In the genomic region with DNA sequence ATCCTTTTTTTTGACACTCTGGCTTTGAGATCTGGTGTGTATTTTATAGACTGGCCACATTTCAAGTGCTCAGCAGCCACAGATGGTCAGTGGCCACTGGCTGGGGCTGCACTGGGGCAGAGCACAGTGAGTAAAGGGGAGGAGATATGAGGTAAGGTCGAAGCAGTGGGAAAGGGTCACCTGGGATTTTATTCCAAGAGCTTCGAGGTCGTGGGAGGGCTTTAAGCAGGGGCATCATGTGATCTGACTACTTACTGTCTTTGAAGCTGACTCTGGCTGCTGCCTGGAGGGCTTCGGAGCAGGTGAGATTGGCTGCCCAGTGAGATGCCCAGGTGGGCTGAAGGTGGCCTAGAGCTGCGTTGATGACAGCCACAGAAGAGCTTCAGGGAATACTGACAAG, we compare ENCODE assay signal across 20 cellular contexts. TPM values are rescaled to one million over a fixed set of nuclear protein-coding genes. Genes with fewer than 3 reads are reported as not detected.
DNase-seq lines count a peak whose midpoint lies in the region; ATAC-seq, FAIRE-seq and TF ChIP-seq lines count a peak whose summit lies in the region.
"Had no signal": no experiment of that assay in that cellular context is flagged by ENCODE, and none has a peak within 500 bp of the region (broad histone marks: within the 10 kb centered on the region; RNA-seq: fewer than 3 reads in every experiment).

No MANE protein-coding gene starts in this region.

- H3K56ac ChIP-seq in H1 (replicated peaks; ENCODE audit: insufficient read length, low read depth, low read length), result no peak overlapping the region

- H2AK5ac ChIP-seq in H1 (ENCODE audit: low read depth, low read length), result no peak overlapping the region

- no peak overlapping the region for H4K5ac ChIP-seq in H1 (ENCODE audit: insufficient read length, low read depth, low read length)

- no peak overlapping the region for H2BK15ac ChIP-seq in H1 (ENCODE audit: low read length)

- H3K9ac ChIP-seq in BLaER1 (no peak overlapping the region), H1 (replicated peaks in 1 of 4; ENCODE audit: extremely low read depth in 1 of 4, low read depth in 3 of 4, low read length in 3 of 4) (no peak overlapping the region)

- H3K9me3 ChIP-seq in BLaER1 (no peaks in the 10 kb centered on the region), H1 (ENCODE audit: insufficient read depth in 2 of 2, low read depth in 1 of 2, low read length in 1 of 2) (no peaks in the 10 kb centered on the region)
- H3K9me3 ChIP-seq: MG63 had no signal

- H3K23me2 ChIP-seq in H1 (ENCODE audit: low read depth, low read length), result no peaks in the 10 kb centered on the region

- DNase-seq in G401 (ENCODE audit: low spot score) (peak; percentile 38), NCI-H146 treated with DMSO at 0.1 percent for 48 hours (lab: John Stamatoyannopoulos, UW; ENCODE audit: unreplicated experiment) (peak; percentile 16), H1 (ENCODE audit: low read depth in 1 of 2, low spot score in 2 of 2) (no peak), SK-N-DZ (ENCODE audit: low spot score) (no peak), COR-L47 (lab: John Stamatoyannopoulos, UW) (no peak), NCI-H1417 treated with DMSO at 0.1 percent for 48 hours (lab: John Stamatoyannopoulos, UW) (no peak)
- DNase-seq: CD4-positive, alpha-beta T cell; MG63; NCI-H1105 treated with DMSO at 0.1 percent for 48 hours; NCI-H2029; NCI-H524; PC-9; SHP77; T-helper 17 cell had no signal

- FAIRE-seq in H1 (lab: Jason Lieb, UNC), result no peak

- no peaks in the 10 kb centered on the region for H3K79me1 ChIP-seq in H1 (ENCODE audit: low read depth, low read length)

- TF ChIP-seq CTCF in H1 (IDR thresholded peaks at IDR 0.05; ENCODE audit: control extremely low read depth in 1 of 3, insufficient read depth in 1 of 3, low read depth in 1 of 3, low read length in 3 of 3), result no peak

- H3K14ac ChIP-seq in H1 (ENCODE audit: insufficient read length), result no peak overlapping the region

- H3K36me3 ChIP-seq in BLaER1 (no peaks in the 10 kb centered on the region), H1 (ENCODE audit: control insufficient read depth in 2 of 4, insufficient read depth in 4 of 4, low read length in 3 of 4) (no peaks in the 10 kb centered on the region)
- H3K36me3 ChIP-seq: MG63 had no signal

- POLR2A ChIA-PET in H1 (lab: Charles Lee; ENCODE audit: partially characterized antibody), result interaction anchor here (0.6 to 1.1 kb wide), 3 partner anchors 95 to 157 kb away, joined by 3 read pairs; a partner anchor contains a TSS

- in situ Hi-C loops in G401 (cut with HindIII; ENCODE audit: low sequenced_read_pairs), result no loop called here

- H3K4me2 ChIP-seq in BLaER1, result peak overlapping the region; percentile 40; the same call in 1 of the 2 replicates
- no peak overlapping the region for H3K4me2 ChIP-seq in H1 (ENCODE audit: insufficient read depth in 1 of 2, low read depth in 2 of 2, low read length in 2 of 2)

- no peak for TF ChIP-seq RAD21 in H1 (IDR thresholded peaks at IDR 0.05 in 1 of 2, conservative IDR thresholded peaks at IDR 0.05 in 1 of 2; ENCODE audit: low read depth in 2 of 2, low read length in 2 of 2)

- H3K23ac ChIP-seq in H1 (ENCODE audit: insufficient read length), result no peak overlapping the region

- H2BK20ac ChIP-seq in H1 (ENCODE audit: low read length), result no peak overlapping the region

- no peak overlapping the region for H2BK120ac ChIP-seq in H1 (replicated peaks; ENCODE audit: low read depth, low read length)

- H2AFZ ChIP-seq in H1 (ENCODE audit: low read length), result no peak overlapping the region
- H2AFZ ChIP-seq: PC-9 had no signal

- H3K27me3 ChIP-seq in BLaER1, result no peaks in the 10 kb centered on the region
- no peaks in the 10 kb centered on the region for H3K27me3 ChIP-seq in H1 (replicated peaks in 1 of 4; ENCODE audit: control insufficient read depth in 3 of 4, extremely low read depth in 1 of 4, insufficient read depth in 3 of 4, low read length in 3 of 4)
- H3K27me3 ChIP-seq: MG63 had no signal

- H4K20me1 ChIP-seq in BLaER1 (no peaks in the 10 kb centered on the region), H1 (replicated peaks in 1 of 2; ENCODE audit: control insufficient read depth in 1 of 2, insufficient read depth in 2 of 2, low read length in 2 of 2) (no peaks in the 10 kb centered on the region)

- no peak overlapping the region for H3K4ac ChIP-seq in H1 (replicated peaks; ENCODE audit: insufficient read length, low read depth, low read length)

- H3K4me1 ChIP-seq in BLaER1, result peaks cover 71% of the 10 kb centered on the region
- peaks cover 0 to 3% (median 1%) of the 10 kb centered on the region in 4 experiments; a peak in 5 of 7 replicates for H3K4me1 ChIP-seq in H1 (replicated peaks in 1 of 4; ENCODE audit: control insufficient read depth in 3 of 4, insufficient read depth in 4 of 4, low read length in 3 of 4)

- H2BK12ac ChIP-seq in H1 (ENCODE audit: low read depth, low read length), result no peak overlapping the region

- CTCF ChIA-PET in H1 (lab: Charles Lee; ENCODE audit: partially characterized antibody), result interaction anchor here (0.7 to 9.4 kb wide), 7 partner anchors 13 to 142 kb away, joined by 3 to 85 read pairs (median 3); a partner anchor contains a TSS

- WGBS in H1 (ENCODE audit: extremely low coverage in 1 of 2, insufficient coverage in 1 of 2, insufficient read length in 1 of 2, insufficient replicate concordance in 2 of 2, low coverage in 1 of 2, low lambda C conversion rate in 2 of 2, missing lambda C conversion rate in 1 of 2), 2 experiments, result 76% methylated on average over 5 of the region's 5 CpGs; no CpG with 5 or more reads in 1 of the 2 experiments

- H3K4me3 ChIP-seq in BLaER1, result no peak overlapping the region
- no peak overlapping the region for H3K4me3 ChIP-seq in H1 (ENCODE audit: extremely low read depth in 1 of 4, insufficient read depth in 2 of 4, low read depth in 3 of 4, low read length in 4 of 4)
- H3K4me3 ChIP-seq: MG63, PC-9 had no signal

- ATAC-seq in GM18520 (IDR thresholded peaks at IDR 0.05; ENCODE audit: unreplicated experiment), result no peak
- ATAC-seq: HCT116, T-helper 17 cell had no signal

- H3K18ac ChIP-seq in H1 (ENCODE audit: extremely low read depth, low read length), result no peak overlapping the region

- H2BK5ac ChIP-seq in H1 (ENCODE audit: low read depth, low read length), result no peak overlapping the region

- no peak for TF ChIP-seq EP300 in H1 (IDR thresholded peaks at IDR 0.05; ENCODE audit: borderline replicate concordance in 1 of 2, low read depth in 2 of 2, low read length in 2 of 2)

- H3K79me2 ChIP-seq in H1 (ENCODE audit: control insufficient read depth in 1 of 2, insufficient read depth in 2 of 2, low read length in 2 of 2), result no peaks in the 10 kb centered on the region

- 0 out of 2 replicates have a peak overlapping the region, but pooled peaks have one; percentile 18 for H3K27ac ChIP-seq in BLaER1
- no peak overlapping the region for H3K27ac ChIP-seq in H1 (ENCODE audit: low read depth, low read length)
- H3K27ac ChIP-seq: PC-9 had no signal

- H4K91ac ChIP-seq in H1 (replicated peaks; ENCODE audit: insufficient read length, low read length), result no peak overlapping the region

- peak overlapping the region; percentile 79; the same call in 1 of the 2 replicates for H4K8ac ChIP-seq in H1 (ENCODE audit: extremely low read depth, insufficient read depth, low read length)

- TF ChIP-seq POLR2A in H1 (IDR thresholded peaks at IDR 0.05; ENCODE audit: control extremely low read depth in 1 of 2, low read depth in 2 of 2, low read length in 2 of 2), result no peak

TF ChIP-seq in H1, 55 proteins besides CTCF, POLR2A, EP300 and RAD21:
- TF ChIP-seq RFX5 (IDR thresholded peaks at IDR 0.05; ENCODE audit: borderline replicate concordance, low read depth, low read length) (no peak), SP1 (IDR thresholded peaks at IDR 0.05; ENCODE audit: low read depth, low read length) (no peak)
- TF ChIP-seq, protein P1, sequence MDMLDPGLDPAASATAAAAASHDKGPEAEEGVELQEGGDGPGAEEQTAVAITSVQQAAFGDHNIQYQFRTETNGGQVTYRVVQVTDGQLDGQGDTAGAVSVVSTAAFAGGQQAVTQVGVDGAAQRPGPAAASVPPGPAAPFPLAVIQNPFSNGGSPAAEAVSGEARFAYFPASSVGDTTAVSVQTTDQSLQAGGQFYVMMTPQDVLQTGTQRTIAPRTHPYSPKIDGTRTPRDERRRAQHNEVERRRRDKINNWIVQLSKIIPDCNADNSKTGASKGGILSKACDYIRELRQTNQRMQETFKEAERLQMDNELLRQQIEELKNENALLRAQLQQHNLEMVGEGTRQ (IDR thresholded peaks at IDR 0.05; ENCODE audit: low read length), result 0 out of 2 replicates have a peak, but pooled peaks have one; percentile 33
TF ChIP-seq in H1: peak in this region for 1.

RNA-seq across cellular contexts. Expression of a gene that starts 6.7 kb away (rescaled TPM):
- total RNA-seq in G401 (2014; rRNA removed; shearing (Covaris generic)), result not detected in 2 replicates
- not detected in 2 replicates for total RNA-seq in H1 (2021; fragmentation: NEBNext Ultra II Directional; extraction: Animal tissue kit (Norgen Biotek cat#: 25700))
- polyA plus RNA-seq in H1 (2011; rRNA removed), result 0.03 and 0.08 TPM in 2 replicates
- 0.06 TPM for polyA plus RNA-seq in H1 (2011; cell fraction: cytosol; rRNA removed)
- polyA plus RNA-seq in H1 (2011; cell fraction: nucleus; rRNA removed), result 0.26 TPM
- 0.06 to 0.12 TPM in 2 of 4 replicates, not detected in the others for polyA plus RNA-seq in H1 (2012, experiment 1 of 2)
- not detected for polyA plus RNA-seq in H1 (2012, experiment 2 of 2)
- 0.08 TPM for polyA plus RNA-seq in H1 (2013, experiment 1 of 2)
- polyA plus RNA-seq in H1 (2013, experiment 2 of 2), result 0.02 TPM
- 0.06 and 0.22 TPM in 2 replicates for polyA minus RNA-seq in H1 (2011; rRNA and poly(A)+ RNA removed)
- not detected for polyA minus RNA-seq in H1 (2011; cell fraction: cytosol; rRNA and poly(A)+ RNA removed)
- 0.40 TPM for polyA minus RNA-seq in H1 (2011; cell fraction: nucleus; rRNA and poly(A)+ RNA removed)
- polyA plus RNA-seq in SK-N-DZ (2014; cell fraction: cytosol; rRNA removed), result 0.14 and 0.61 TPM in 2 replicates
- 0.02 and 0.44 TPM in 2 replicates for polyA plus RNA-seq in SK-N-DZ (2014; cell fraction: nucleus; rRNA removed)
- total RNA-seq: A673, Daoy, HT1080, PC-9 had no signal

Comparison
In these comparisons a context has a peak if more than half of its experiments do, and no peak if none do; other contexts are left out.
1. DNase-seq: peak in G401 (single experiment) and NCI-H146 treated with DMSO at 0.1 percent for 48 hours (single experiment); none in H1 (0 of 2), SK-N-DZ (single experiment), COR-L47 (single experiment) and NCI-H1417 treated with DMSO at 0.1 percent for 48 hours (single experiment).